ENCODE assay signal across 13 cellular contexts in genomic region chr19:883661-884211, GRCh38. TPM values are rescaled to one million over a fixed set of nuclear protein-coding genes. Genes with fewer than 3 reads are reported as not detected.
DNase-seq lines count a peak whose midpoint lies in the region; ATAC-seq lines count a peak whose summit lies in the region.
"Had no signal": no experiment of that assay in that cellular context is flagged by ENCODE, and none has a peak within 500 bp of the region (broad histone marks: within the 10 kb centered on the region; RNA-seq: fewer than 3 reads in every experiment).

No MANE protein-coding gene starts in this region.

- in situ Hi-C loops in G401 (cut with HindIII; ENCODE audit: low sequenced_read_pairs), result no loop called here

- DNase-seq in G401 (ENCODE audit: low spot score) (peak; percentile 71), NCI-H774 (lab: John Stamatoyannopoulos, UW) (peak; percentile 55), left lobe of liver (ENCODE audit: low spot score) (no peak), COR-L47 (lab: John Stamatoyannopoulos, UW) (no peak)
- no peak for DNase-seq in stimulated activated CD4-positive, alpha-beta T cell treated with anti-CD3 and anti-CD28 coated beads, Interleukin-4, amount 100 ng/mL, for 4 hours
- DNase-seq: activated CD8-positive, alpha-beta memory T cell treated with anti-CD3 and anti-CD28 coated beads for 24 hours; activated naive CD8-positive, alpha-beta T cell treated with anti-CD3 and anti-CD28 coated beads, Interleukin-2, amount 10 ng/mL, durations not matched to agents 7 days and 5 days; CD8-positive, alpha-beta memory T cell; NCI-H1092 treated with DMSO at 0.1 percent for 48 hours; T-cell had no signal

- peak; percentile 25 for ATAC-seq in left lobe of liver
- ATAC-seq in GM19397 (IDR thresholded peaks at IDR 0.05; ENCODE audit: unreplicated experiment), result no peak
- ATAC-seq: T-cell had no signal

RNA-seq across cellular contexts. Expression of gene MED16, which starts 9.3 kb away (rescaled TPM):
- 51.0 and 58.7 TPM in 2 replicates for total RNA-seq in G401 (2014; rRNA removed; shearing (Covaris generic))
- 36.3 TPM for total RNA-seq in left lobe of liver

RNA-seq across cellular contexts. Expression of gene RNU6-9, which starts 9.5 kb away (rescaled TPM):
- not detected in 2 replicates for total RNA-seq in G401 (2014; rRNA removed; shearing (Covaris generic))
- not detected for total RNA-seq in left lobe of liver
- total RNA-seq: activated naive CD8-positive, alpha-beta T cell treated with anti-CD3 and anti-CD28 coated beads, Interleukin-2, amount 10 ng/mL, durations not matched to agents 7 days and 5 days; CD8-positive, alpha-beta memory T cell; frontal cortex; lung microvascular endothelial cell; T-cell had no signal

RNA-seq across cellular contexts. Expression of gene CFD, which starts 24.3 kb away (rescaled TPM):
- total RNA-seq in G401 (2014; rRNA removed; shearing (Covaris generic)), result 3.6 and 6.1 TPM in 2 replicates
- total RNA-seq in left lobe of liver, result 6.1 TPM

RNA-seq across cellular contexts. Expression of gene R3HDM4, which starts 29.3 kb away (rescaled TPM):
- total RNA-seq in G401 (2014; rRNA removed; shearing (Covaris generic)), result 12.7 and 13.9 TPM in 2 replicates
- 20.9 TPM for total RNA-seq in left lobe of liver

RNA-seq across cellular contexts. Expression of gene ELANE, which starts 31.6 kb away (rescaled TPM):
- total RNA-seq in G401 (2014; rRNA removed; shearing (Covaris generic)), result not detected in 2 replicates
- 0.58 TPM for total RNA-seq in left lobe of liver
- total RNA-seq: activated naive CD8-positive, alpha-beta T cell treated with anti-CD3 and anti-CD28 coated beads, Interleukin-2, amount 10 ng/mL, durations not matched to agents 7 days and 5 days; CD8-positive, alpha-beta memory T cell; frontal cortex; lung microvascular endothelial cell had no signal

Comparison
In these comparisons a context has a peak if more than half of its experiments do, and no peak if none do; other contexts are left out.
1. DNase-seq: peak in G401 (single experiment) and NCI-H774 (single experiment); none in left lobe of liver (single experiment), COR-L47 (single experiment) and stimulated activated CD4-positive, alpha-beta T cell treated with anti-CD3 and anti-CD28 coated beads, Interleukin-4, amount 100 ng/mL, for 4 hours (0 of 2).